In genomic region chr4:64539234-64539849, GRCh38 we compare ENCODE assay signal across 1 cellular context.
TF ChIP-seq lines count a peak whose summit lies in the region.

No MANE protein-coding gene starts in this region.

TF ChIP-seq in H1, 55 proteins besides CTCF, POLR2A, EP300 and RAD21:
- no peak for TF ChIP-seq HDAC2 (IDR thresholded peaks at IDR 0.05; ENCODE audit: borderline replicate concordance in 1 of 2, low read depth in 2 of 2, low read length in 2 of 2)
TF ChIP-seq in H1: peak in this region for 0.
